In genomic region chr6:7986219-7986618, GRCh38 we compare ENCODE assay signal across 24 cellular contexts.
"Had no signal": no experiment of that assay in that cellular context is flagged by ENCODE, and none has a peak within 500 bp of the region (broad histone marks: within the 10 kb centered on the region; RNA-seq: fewer than 3 reads in every experiment).

No MANE protein-coding gene starts in this region.

- H3K27me3 ChIP-seq: colonic mucosa, dorsolateral prefrontal cortex, esophagus muscularis mucosa, esophagus squamous epithelium, foreskin keratinocyte, gastrocnemius medialis, gastroesophageal sphincter, heart left ventricle, heart right ventricle had no signal

- H3K9me3 ChIP-seq: colonic mucosa, esophagus muscularis mucosa, esophagus squamous epithelium, gastrocnemius medialis, gastroesophageal sphincter, heart left ventricle, heart right ventricle had no signal

- H3K36me3 ChIP-seq: colonic mucosa, esophagus muscularis mucosa, esophagus squamous epithelium, gastrocnemius medialis, gastroesophageal sphincter, heart left ventricle, heart right ventricle had no signal

- H3K4me1 ChIP-seq: colonic mucosa, esophagus muscularis mucosa, esophagus squamous epithelium, foreskin keratinocyte, gastrocnemius medialis, gastroesophageal sphincter, heart left ventricle, heart right ventricle had no signal

- DNase-seq: colonic mucosa; cortex of kidney; dermis blood vessel endothelial cell; dorsolateral prefrontal cortex; effector CD4-positive, alpha-beta T cell; effector CD8-positive, alpha-beta T cell; effector memory CD4-positive, alpha-beta T cell; effector memory CD8-positive, alpha-beta T cell; endodermal cell; erythroblast; esophagus squamous epithelium; foreskin fibroblast; foreskin keratinocyte; foreskin melanocyte; gastrocnemius medialis; glutamatergic neuron; head of caudate nucleus; heart left ventricle; heart right ventricle had no signal

- H3K4me3 ChIP-seq: colonic mucosa, coronary artery, dorsolateral prefrontal cortex, esophagus muscularis mucosa, esophagus squamous epithelium, gastrocnemius medialis, gastroesophageal sphincter, heart left ventricle, heart right ventricle had no signal

- H3K27ac ChIP-seq: colonic mucosa, coronary artery, dorsolateral prefrontal cortex, epithelial cell of prostate, esophagus muscularis mucosa, esophagus squamous epithelium, foreskin keratinocyte, gastrocnemius medialis, gastroesophageal sphincter, heart left ventricle, heart right ventricle had no signal

- ATAC-seq: effector memory CD8-positive, alpha-beta T cell; esophagus mucosa; foreskin keratinocyte; gastrocnemius medialis; gastroesophageal sphincter; heart left ventricle; heart right ventricle had no signal
